Comparison of ENCODE assay signal across 9 cellular contexts in the genomic region with DNA sequence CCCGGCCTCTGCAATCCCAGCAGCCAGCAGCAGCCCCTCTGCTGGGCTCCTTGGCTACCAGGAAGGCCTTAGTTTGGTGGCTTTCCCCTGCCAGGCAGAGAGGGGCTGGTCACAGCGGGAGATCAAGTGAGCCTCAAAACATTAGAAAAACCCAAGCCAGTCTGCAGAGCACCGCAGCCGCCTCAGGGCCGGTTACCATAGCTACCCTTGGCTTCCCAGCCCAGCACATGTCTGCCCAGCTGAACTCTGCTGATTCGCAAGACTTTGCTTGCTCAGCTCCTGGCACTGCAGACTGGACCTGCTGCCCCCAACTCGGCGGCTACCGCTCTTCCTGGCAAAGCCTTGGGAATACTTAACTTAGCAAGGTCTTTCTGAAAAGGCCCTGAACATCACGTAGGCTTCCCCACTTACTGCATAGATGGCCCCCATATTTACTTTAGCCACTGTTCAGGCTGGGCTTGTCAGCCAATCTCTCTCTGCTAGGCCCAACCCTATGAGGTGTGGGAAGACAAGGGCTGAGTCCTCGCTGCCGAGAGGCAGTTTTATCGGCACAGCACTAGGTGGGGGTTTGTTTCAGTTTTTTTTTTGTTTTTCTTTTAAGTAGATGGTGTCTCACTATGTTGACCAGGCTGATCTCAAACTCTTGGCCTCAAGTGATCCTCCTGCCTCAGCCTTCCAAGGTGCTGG. TPM values are rescaled to one million over a fixed set of nuclear protein-coding genes. Genes with fewer than 3 reads are reported as not detected.
DNase-seq lines count a peak whose midpoint lies in the region; ATAC-seq lines count a peak whose summit lies in the region.
"Had no signal": no experiment of that assay in that cellular context is flagged by ENCODE, and none has a peak within 500 bp of the region (broad histone marks: within the 10 kb centered on the region; RNA-seq: fewer than 3 reads in every experiment).

No MANE protein-coding gene starts in this region.

- no peak overlapping the region for H3K14ac ChIP-seq in neuronal stem cell (ENCODE audit: low read length)

- H3K79me1 ChIP-seq in neuronal stem cell (ENCODE audit: low read depth, low read length) = no peaks in the 10 kb centered on the region

- H2BK5ac ChIP-seq in neuronal stem cell (ENCODE audit: low read length) = no peak overlapping the region

- peak; percentile 72 for DNase-seq in DMS153 treated with DMSO at 0.1 percent for 48 hours (lab: John Stamatoyannopoulos, UW; ENCODE audit: unreplicated experiment)
- DNase-seq in NCI-H2227 treated with DMSO at 0.1 percent for 48 hours (lab: John Stamatoyannopoulos, UW) = peak; percentile 86
- DNase-seq in neuronal stem cell (ENCODE audit: low spot score) = peak; percentile 72
- no peak for DNase-seq in KBM-7

- no peaks in the 10 kb centered on the region for H3K4me1 Mint-ChIP-seq in activated T-helper 17 cell treated with anti-CD3 and anti-CD28 coated beads, Interleukin-2, amount 50 U/mL, for 72 hours

- H3K27me3 ChIP-seq in neuronal stem cell (ENCODE audit: control insufficient read depth in 3 of 3, insufficient read depth in 3 of 3, low read depth in 1 of 3, low read length in 3 of 3) = no peaks in the 10 kb centered on the region

- peaks cover 14% of the 10 kb centered on the region for H3K36me3 Mint-ChIP-seq in activated T-helper 17 cell treated with anti-CD3 and anti-CD28 coated beads, Interleukin-2, amount 50 U/mL, for 72 hours (ENCODE audit: low read depth)

- H3K27ac Mint-ChIP-seq in activated T-helper 17 cell treated with anti-CD3 and anti-CD28 coated beads, Interleukin-2, amount 50 U/mL, for 72 hours = no peak overlapping the region

- ATAC-seq in esophagus mucosa (peak; percentile 92), GM21515 (IDR thresholded peaks at IDR 0.05; ENCODE audit: unreplicated experiment) (no peak), GM21576 (IDR thresholded peaks at IDR 0.05; ENCODE audit: unreplicated experiment) (no peak)
- no peak for ATAC-seq in activated T-helper 17 cell treated with anti-CD3 and anti-CD28 coated beads, Interleukin-2, amount 50 U/mL, for 72 hours (replicated peaks)
- ATAC-seq: HCT116 had no signal

- H2BK12ac ChIP-seq in neuronal stem cell (ENCODE audit: low read length) = no peak overlapping the region

- peaks cover 0 to 10% of the 10 kb centered on the region in 2 donors for H3K36me3 ChIP-seq in neuronal stem cell (replicated peaks in 1 of 2; ENCODE audit: control insufficient read depth in 2 of 2, insufficient read depth in 2 of 2, low read length in 2 of 2)

- H2BK120ac ChIP-seq in neuronal stem cell (ENCODE audit: low read depth, low read length) = no peak overlapping the region

- no peaks in the 10 kb centered on the region for H3K9me3 Mint-ChIP-seq in activated T-helper 17 cell treated with anti-CD3 and anti-CD28 coated beads, Interleukin-2, amount 50 U/mL, for 72 hours

- no peaks in the 10 kb centered on the region for H3K9me3 ChIP-seq in neuronal stem cell (replicated peaks in 1 of 2; ENCODE audit: control insufficient read depth in 2 of 2, insufficient read depth in 1 of 2, low read depth in 1 of 2, low read length in 2 of 2)

- no peak overlapping the region for H3K4me3 Mint-ChIP-seq in activated T-helper 17 cell treated with anti-CD3 and anti-CD28 coated beads, Interleukin-2, amount 50 U/mL, for 72 hours

- peak overlapping the region; percentile 54 for H3K18ac ChIP-seq in neuronal stem cell (ENCODE audit: low read length)

- H3K4ac ChIP-seq in neuronal stem cell (ENCODE audit: low read length) = no peak overlapping the region

- H3K4me1 ChIP-seq in neuronal stem cell (ENCODE audit: control insufficient read depth in 2 of 2, insufficient read depth in 1 of 2, low read depth in 1 of 2, low read length in 2 of 2) = peaks cover 14 to 18% of the 10 kb centered on the region in 2 donors

- H2AFZ ChIP-seq in neuronal stem cell (ENCODE audit: low read length) = peak overlapping the region; percentile 67

- H3K9ac ChIP-seq in neuronal stem cell (ENCODE audit: low read depth, low read length, poor library complexity) = no peak overlapping the region

- H4K91ac ChIP-seq in neuronal stem cell (ENCODE audit: low read depth, low read length, poor library complexity) = no peak overlapping the region

- H3K23ac ChIP-seq in neuronal stem cell (ENCODE audit: low read depth, low read length, poor library complexity) = no peak overlapping the region

- H3K4me3 ChIP-seq in neuronal stem cell (ENCODE audit: low read length in 2 of 2) = no peak overlapping the region

- no peak overlapping the region for H3K4me2 ChIP-seq in neuronal stem cell (ENCODE audit: insufficient read depth, low read length, poor library complexity, severe bottlenecking)

- H3K27me3 Mint-ChIP-seq in activated T-helper 17 cell treated with anti-CD3 and anti-CD28 coated beads, Interleukin-2, amount 50 U/mL, for 72 hours = no peaks in the 10 kb centered on the region

- in situ Hi-C loops in KBM-7 (cut with MboI; ENCODE audit: low pct_unique_long_range_greater_than_20kb, low sequenced_read_pairs) = no loop called here

- H3K27ac ChIP-seq in neuronal stem cell (replicated peaks; ENCODE audit: low read length) = peak overlapping the region; percentile 58

- no peak overlapping the region for H2AK5ac ChIP-seq in neuronal stem cell (ENCODE audit: low read depth, low read length)

- no peak overlapping the region for H2BK15ac ChIP-seq in neuronal stem cell (ENCODE audit: low read length)

- no CpG with 5 or more reads among the region's 13 CpGs for WGBS in neuronal stem cell (ENCODE audit: extremely low coverage in 2 of 2, insufficient read length in 2 of 2, insufficient replicate concordance in 1 of 2), 2 donors

- no peak overlapping the region for H4K8ac ChIP-seq in neuronal stem cell (ENCODE audit: low read depth, low read length)

RNA-seq across cellular contexts. Expression of a gene that starts 28.6 kb away (rescaled TPM):
- total RNA-seq in esophagus mucosa = 24.4 TPM
- polyA plus RNA-seq in neuronal stem cell (2013, experiment 1 of 2) = 18.8 TPM
- polyA plus RNA-seq in neuronal stem cell (2013, experiment 2 of 2) = 18.8 TPM
- 1 to 10 TPM; 3.2 to 3.8 TPM for total RNA-seq in activated T-helper 17 cell treated with anti-CD3 and anti-CD28 coated beads, Interleukin-2, amount 50 U/mL, for 72 hours

RNA-seq across cellular contexts. Expression of a gene that starts 34.2 kb away (rescaled TPM):
- total RNA-seq in esophagus mucosa = 19.7 TPM
- 8.4 TPM for polyA plus RNA-seq in neuronal stem cell (2013, experiment 1 of 2)
- polyA plus RNA-seq in neuronal stem cell (2013, experiment 2 of 2) = 7.8 TPM
- total RNA-seq in activated T-helper 17 cell treated with anti-CD3 and anti-CD28 coated beads, Interleukin-2, amount 50 U/mL, for 72 hours = 10 to 100 TPM; 33.2 to 58.0 TPM

RNA-seq across cellular contexts. Expression of a gene that starts 35.0 kb away (rescaled TPM):
- not detected for total RNA-seq in esophagus mucosa
- not detected for polyA plus RNA-seq in neuronal stem cell (2013, experiment 1 of 2)
- polyA plus RNA-seq in neuronal stem cell (2013, experiment 2 of 2) = not detected
- total RNA-seq in activated T-helper 17 cell treated with anti-CD3 and anti-CD28 coated beads, Interleukin-2, amount 50 U/mL, for 72 hours = not detected

RNA-seq across cellular contexts. Expression of a gene that starts 54.1 kb away (rescaled TPM):
- total RNA-seq in esophagus mucosa = 13.1 TPM
- polyA plus RNA-seq in neuronal stem cell (2013, experiment 1 of 2) = 14.5 TPM
- 14.1 TPM for polyA plus RNA-seq in neuronal stem cell (2013, experiment 2 of 2)
- total RNA-seq in activated T-helper 17 cell treated with anti-CD3 and anti-CD28 coated beads, Interleukin-2, amount 50 U/mL, for 72 hours = 100 to 1,000 TPM; 132 to 199 TPM

RNA-seq across cellular contexts. Expression of a gene that starts 59.7 kb away (rescaled TPM):
- 14.5 TPM for total RNA-seq in esophagus mucosa
- polyA plus RNA-seq in neuronal stem cell (2013, experiment 1 of 2) = 18.4 TPM
- 16.7 TPM for polyA plus RNA-seq in neuronal stem cell (2013, experiment 2 of 2)
- 10 to 100 TPM; 22.0 to 28.5 TPM for total RNA-seq in activated T-helper 17 cell treated with anti-CD3 and anti-CD28 coated beads, Interleukin-2, amount 50 U/mL, for 72 hours
